3 cellular contexts compared by ENCODE assay signal in genomic region chr16:71972356-71972755, GRCh38.
"Had no signal": no experiment of that assay in that cellular context is flagged by ENCODE, and none has a peak within 500 bp of the region (broad histone marks: within the 10 kb centered on the region; RNA-seq: fewer than 3 reads in every experiment).

No MANE protein-coding gene starts in this region.

- DNase-seq: GDM1, GF-D8 had no signal

- H3K4me3 ChIP-seq: GM12878 had no signal
